ENCODE assay signal across 23 cellular contexts in the genomic region with DNA sequence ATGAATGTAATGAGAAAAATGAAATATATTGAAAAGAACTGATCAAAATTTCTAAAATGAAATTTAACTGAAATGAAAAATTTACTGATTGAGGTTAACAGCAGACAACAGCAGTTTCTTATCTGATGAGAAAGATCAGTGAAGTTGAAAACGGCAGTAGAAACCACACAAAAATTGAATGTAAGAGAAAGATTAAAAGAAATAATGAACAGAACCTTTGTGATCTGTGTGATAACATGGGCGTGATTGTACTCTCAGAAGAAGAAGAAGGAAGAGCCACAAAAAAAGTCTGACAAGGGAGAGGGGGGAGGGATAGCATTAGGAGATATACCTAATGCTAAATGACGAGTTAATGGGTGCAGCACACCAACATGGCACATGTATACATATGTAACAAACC.
"Had no signal": no experiment of that assay in that cellular context is flagged by ENCODE, and none has a peak within 500 bp of the region (broad histone marks: within the 10 kb centered on the region; RNA-seq: fewer than 3 reads in every experiment).

No MANE protein-coding gene starts in this region.

- H3K4me1 Mint-ChIP-seq: activated CD8-positive, alpha-beta memory T cell treated with anti-CD3 and anti-CD28 coated beads, Interleukin-2, amount 10 ng/mL, durations not matched to agents 7 days and 5 days had no signal

- H3K27ac Mint-ChIP-seq: activated CD4-positive, alpha-beta memory T cell treated with anti-CD3 and anti-CD28 coated beads for 36 hours; activated CD8-positive, alpha-beta memory T cell treated with anti-CD3 and anti-CD28 coated beads, Interleukin-2, amount 10 ng/mL, durations not matched to agents 7 days and 5 days; effector memory CD8-positive, alpha-beta T cell; immature natural killer cell; stimulated activated naive B cell treated with anti-CD40 and anti-IgM and Interleukin-4, amounts not matched to agents 10 μg/mL and 1 μg/mL and 100 μg/mL, for 72 hours had no signal

- H3K4me1 ChIP-seq: breast epithelium, esophagus muscularis mucosa, lower lobe of right lung, prostate gland, upper lobe of right lung had no signal

- H3K4me3 ChIP-seq: breast epithelium, esophagus muscularis mucosa, hepatocyte, lower lobe of right lung, prostate gland, SK-N-MC, thoracic aorta, upper lobe of right lung had no signal

- H3K27me3 ChIP-seq: breast epithelium, esophagus muscularis mucosa, hepatocyte, upper lobe of right lung had no signal

- H3K27ac ChIP-seq: breast epithelium, esophagus muscularis mucosa, hepatocyte, lower lobe of right lung, prostate gland, SK-N-MC, thoracic aorta, upper lobe of right lung had no signal

- ATAC-seq: activated CD8-positive, alpha-beta memory T cell treated with anti-CD3 and anti-CD28 coated beads, Interleukin-2, amount 10 ng/mL, durations not matched to agents 7 days and 5 days; effector memory CD8-positive, alpha-beta T cell; left lobe of liver; lower lobe of right lung; stimulated activated naive B cell treated with anti-CD40 and anti-IgM and Interleukin-4, amounts not matched to agents 10 μg/mL and 1 μg/mL and 100 μg/mL, for 72 hours; upper lobe of right lung had no signal

- H2AFZ ChIP-seq: hepatocyte had no signal

- H3K4me3 Mint-ChIP-seq: activated CD4-positive, alpha-beta memory T cell treated with anti-CD3 and anti-CD28 coated beads for 36 hours; activated CD8-positive, alpha-beta memory T cell treated with anti-CD3 and anti-CD28 coated beads, Interleukin-2, amount 10 ng/mL, durations not matched to agents 7 days and 5 days; central memory CD8-positive, alpha-beta T cell; effector memory CD8-positive, alpha-beta T cell; stimulated activated naive B cell treated with anti-CD40 and anti-IgM and Interleukin-4, amounts not matched to agents 10 μg/mL and 1 μg/mL and 100 μg/mL, for 72 hours had no signal

- DNase-seq: activated CD4-positive, alpha-beta memory T cell treated with anti-CD3 and anti-CD28 coated beads for 36 hours; activated CD8-positive, alpha-beta memory T cell treated with anti-CD3 and anti-CD28 coated beads, Interleukin-2, amount 10 ng/mL, durations not matched to agents 7 days and 5 days; activated naive CD4-positive, alpha-beta T cell; activated T-cell treated with anti-CD3 and anti-CD28 coated beads for 4 hours; amniotic stem cell; effector memory CD8-positive, alpha-beta T cell; glutamatergic neuron; immature natural killer cell; lower lobe of right lung; naive B cell; stimulated activated CD4-positive, alpha-beta T cell treated with anti-CD3 and anti-CD28 coated beads, Interleukin-2, amount 100 ng/mL, for 48 hours; stimulated activated CD8-positive, alpha-beta memory T cell treated with anti-CD3 and anti-CD28 coated beads, Interleukin-4, amount 100 ng/mL, for 48 hours; stimulated activated naive B cell treated with anti-CD40 and anti-IgM and Interleukin-4, amounts not matched to agents 10 μg/mL and 1 μg/mL and 100 μg/mL, for 72 hours; SW 1271; upper lobe of right lung had no signal

- H3K36me3 ChIP-seq: breast epithelium, esophagus muscularis mucosa, lower lobe of right lung, prostate gland, thoracic aorta, upper lobe of right lung had no signal

- H3K27me3 Mint-ChIP-seq: activated CD4-positive, alpha-beta memory T cell treated with anti-CD3 and anti-CD28 coated beads for 36 hours; activated CD8-positive, alpha-beta memory T cell treated with anti-CD3 and anti-CD28 coated beads, Interleukin-2, amount 10 ng/mL, durations not matched to agents 7 days and 5 days; central memory CD8-positive, alpha-beta T cell; effector memory CD8-positive, alpha-beta T cell; naive B cell; stimulated activated naive B cell treated with anti-CD40 and anti-IgM and Interleukin-4, amounts not matched to agents 10 μg/mL and 1 μg/mL and 100 μg/mL, for 72 hours had no signal

- H3K9me3 ChIP-seq: prostate gland, thoracic aorta, upper lobe of right lung had no signal

- H3K4me2 ChIP-seq: hepatocyte had no signal
